In genomic region chr9:5957166-5957565, GRCh38 we compare ENCODE assay signal across 28 cellular contexts. TPM values are rescaled to one million over a fixed set of nuclear protein-coding genes. Genes with fewer than 3 reads are reported as not detected.
DNase-seq lines count a peak whose midpoint lies in the region; ATAC-seq, FAIRE-seq and TF ChIP-seq lines count a peak whose summit lies in the region.
"Had no signal": no experiment of that assay in that cellular context is flagged by ENCODE, and none has a peak within 500 bp of the region (broad histone marks: within the 10 kb centered on the region; RNA-seq: fewer than 3 reads in every experiment).

No MANE protein-coding gene starts in this region.

- H2AFZ ChIP-seq in Karpas-422 (ENCODE audit: low read length): no peak overlapping the region
- H2AFZ ChIP-seq: GM23248 had no signal

- intact Hi-C loops in pancreas (cut with DNase I): no loop called here

- no peak overlapping the region for H3K9ac ChIP-seq in Karpas-422 (ENCODE audit: low read length)
- H3K9ac ChIP-seq: BLaER1 treated with 17β-estradiol and CSF1 and Interleukin-3, amounts not matched to agents 10 nM and 100 nM; GM23248 had no signal

- no peaks in the 10 kb centered on the region for H3K9me2 ChIP-seq in Karpas-422 (replicated peaks; ENCODE audit: insufficient read depth, low read length)

- FAIRE-seq in GM19239 (lab: Jason Lieb, UNC): peak; percentile 28
- FAIRE-seq in pancreas (lab: Jason Lieb, UNC): no peak
- FAIRE-seq: HTR-8/SVneo, K562 had no signal

- WGBS in pancreas, 2 donors: 9 to 17% methylated on average over 1 of the region's 1 CpG

- no peaks in the 10 kb centered on the region for H3K9me3 ChIP-seq in Karpas-422 (ENCODE audit: low read length)
- H3K9me3 ChIP-seq in pancreas: no peaks in the 10 kb centered on the region
- H3K9me3 ChIP-seq: A549; BLaER1 treated with 17β-estradiol and CSF1 and Interleukin-3, amounts not matched to agents 10 nM and 100 nM; SJSA1 had no signal

- no peak overlapping the region for H3K4me3 ChIP-seq in Karpas-422 (ENCODE audit: low read length)
- no peak overlapping the region for H3K4me3 ChIP-seq in pancreas
- H3K4me3 ChIP-seq: A549; BLaER1 treated with 17β-estradiol and CSF1 and Interleukin-3, amounts not matched to agents 10 nM and 100 nM; GM23248; K562; SJSA1 had no signal

- H3K36me3 ChIP-seq in Karpas-422 (ENCODE audit: insufficient read depth, low read length) (no peaks in the 10 kb centered on the region), pancreas (no peaks in the 10 kb centered on the region)
- H3K36me3 ChIP-seq: SJSA1 had no signal

- H3K27ac ChIP-seq in Karpas-422 (ENCODE audit: low read length) (0 out of 2 replicates have a peak overlapping the region, but pooled peaks have one; percentile 20), pancreas (no peak overlapping the region)
- H3K27ac ChIP-seq: A549; BLaER1 treated with 17β-estradiol and CSF1 and Interleukin-3, amounts not matched to agents 10 nM and 100 nM; GM23248; SJSA1 had no signal

- no peaks in the 10 kb centered on the region for H4K20me1 ChIP-seq in Karpas-422 (ENCODE audit: insufficient read depth, low read depth, low read length)

- H3K4me2 ChIP-seq in Karpas-422 (ENCODE audit: low read depth, low read length, poor library complexity, severe bottlenecking): peak overlapping the region; percentile 63
- H3K4me2 ChIP-seq: A549; BLaER1 treated with 17β-estradiol and CSF1 and Interleukin-3, amounts not matched to agents 10 nM and 100 nM had no signal

- TF ChIP-seq CTCF in pancreas (IDR thresholded peaks at IDR 0.05): no peak

- H3K4me1 ChIP-seq in Karpas-422 (ENCODE audit: low read length): peaks cover 38% of the 10 kb centered on the region
- peaks cover 4 to 18% (median 13%) of the 10 kb centered on the region in 3 donors for H3K4me1 ChIP-seq in pancreas
- H3K4me1 ChIP-seq: BLaER1 treated with 17β-estradiol and CSF1 and Interleukin-3, amounts not matched to agents 10 nM and 100 nM; SJSA1 had no signal

- peak; percentile 11 to 78 (median 71) for ATAC-seq in pancreas
- ATAC-seq: A549, K562 had no signal

- no peaks in the 10 kb centered on the region for H3K27me3 ChIP-seq in Karpas-422 (ENCODE audit: low read length)
- H3K27me3 ChIP-seq in pancreas: no peaks in the 10 kb centered on the region
- H3K27me3 ChIP-seq: BLaER1 treated with 17β-estradiol and CSF1 and Interleukin-3, amounts not matched to agents 10 nM and 100 nM; SJSA1 had no signal

- H3K79me2 ChIP-seq in Karpas-422 (ENCODE audit: low read length): peaks cover 83% of the 10 kb centered on the region

- DNase-seq in GM19239 (ENCODE audit: insufficient read length, low spot score) (no peak), Karpas-422 (no peak), NCI-H82 (lab: John Stamatoyannopoulos, UW) (peak; percentile 17), pancreas (no peak), ureter (ENCODE audit: low spot score) (no peak), SK-N-DZ (ENCODE audit: low spot score) (no peak)
- no peak for DNase-seq in stimulated activated CD4-positive, alpha-beta T cell treated with anti-CD3 and anti-CD28 coated beads, Interleukin-2, amount 100 ng/mL, for 48 hours
- DNase-seq: AML-193; CD4-positive, alpha-beta T cell; COR-L47; GM23248; H9; HFFc6; MV-4-11; NCI-H1105; NCI-H187; NCI-H2081 treated with DMSO at 0.1 percent for 48 hours; NCI-H226; NCI-H510A treated with DMSO at 0.1 percent for 48 hours; NCI-H748 treated with DMSO at 0.1 percent for 48 hours; Right ventricle myocardium superior; RPMI8226; T-helper 1 cell had no signal

RNA-seq across cellular contexts. Expression of gene RANBP6, which starts 58.3 kb away (rescaled TPM):
- total RNA-seq in Karpas-422 (2014; rRNA removed; shearing (Covaris generic); ENCODE audit: low replicate concordance): 16.8 and 21.0 TPM in 2 replicates
- total RNA-seq in pancreas: 1 to 10 TPM; 3.9 to 8.7 (median 5.1) TPM
- 1 to 10 TPM; 2.9 to 9.4 TPM for polyA plus RNA-seq in pancreas
- total RNA-seq in ureter: 14.7 TPM
- polyA plus RNA-seq in SK-N-DZ (2014; cell fraction: cytosol; rRNA removed): 22.8 and 23.3 TPM in 2 replicates
- 10.2 and 16.3 TPM in 2 replicates for polyA plus RNA-seq in SK-N-DZ (2014; cell fraction: nucleus; rRNA removed)
